8 cellular contexts compared by ENCODE assay signal in genomic region chr19:48490980-48491792, GRCh38. TPM values are rescaled to one million over a fixed set of nuclear protein-coding genes. Genes with fewer than 3 reads are reported as not detected.
A peak's percentile ranks its signal among the peaks of the same experiment; 100 is the strongest.
DNase-seq lines count a peak whose midpoint lies in the region; ATAC-seq and TF ChIP-seq lines count a peak whose summit lies in the region.

No MANE protein-coding gene starts in this region.

- H3K79me2 ChIP-seq in Loucy (ENCODE audit: insufficient read depth, low read length) = no peaks in the 10 kb centered on the region

- no peaks in the 10 kb centered on the region for H3K9me3 ChIP-seq in Loucy (ENCODE audit: insufficient read depth, low read depth, low read length)

- H3F3A ChIP-seq in Loucy (ENCODE audit: low read depth) = no peaks in the 10 kb centered on the region

- H3K9me2 ChIP-seq in Loucy (replicated peaks; ENCODE audit: low read depth, low read length) = no peaks in the 10 kb centered on the region

- H2AFZ ChIP-seq in Loucy (ENCODE audit: low read length) = no peak overlapping the region

- ATAC-seq in GM18511 (IDR thresholded peaks at IDR 0.05; ENCODE audit: unreplicated experiment) = no peak

- H3K9ac ChIP-seq in Loucy (ENCODE audit: low read depth, low read length, poor library complexity, severe bottlenecking) = no peak overlapping the region

- H3K4me2 ChIP-seq in Loucy (ENCODE audit: low read depth, low read length, poor library complexity, severe bottlenecking) = peak overlapping the region; percentile 66

- peak; percentile 39 for DNase-seq in COR-L47 (lab: John Stamatoyannopoulos, UW)
- DNase-seq in activated CD4-positive, alpha-beta T cell treated with anti-CD3 and anti-CD28 coated beads for 4 hours = peak; percentile 55 to 70
- DNase-seq in effector CD4-positive, alpha-beta T cell = peak; percentile 54
- DNase-seq in stimulated activated CD4-positive, alpha-beta T cell treated with anti-CD3 and anti-CD28 coated beads, Interleukin-1b, Interleukin-23, amount 100 ng/mL, for 48 hours = peak; percentile 43
- no peak for DNase-seq in NK-92 treated with Interleukin-12 subunit alpha and Interleukin-12 subunit beta, amount 100 ng/mL, for 24 hours (lab: John Stamatoyannopoulos, UW)
- no peak for DNase-seq in mesenteric fat pad (ENCODE audit: low spot score)

- peaks cover 18% of the 10 kb centered on the region for H3K4me1 ChIP-seq in Loucy (ENCODE audit: insufficient read depth, low read length, poor library complexity, severe bottlenecking)

- peak overlapping the region; percentile 43 for H3K4me3 ChIP-seq in Loucy (ENCODE audit: low read length, poor library complexity, severe bottlenecking)

- H3K27me3 ChIP-seq in Loucy (ENCODE audit: insufficient read depth, low read length, poor library complexity, severe bottlenecking) = no peaks in the 10 kb centered on the region

- H4K20me1 ChIP-seq in Loucy (ENCODE audit: insufficient read depth, low read length, poor library complexity, severe bottlenecking) = no peaks in the 10 kb centered on the region

- TF ChIP-seq CTCF in Loucy (conservative IDR thresholded peaks at IDR 0.05; ENCODE audit: low read length) = no peak

- H3K36me3 ChIP-seq in Loucy (ENCODE audit: insufficient read depth, low read length) = no peaks in the 10 kb centered on the region

RNA-seq across cellular contexts. Expression of gene LMTK3, which starts 20.4 kb away (rescaled TPM):
- total RNA-seq in mesenteric fat pad = 0.45 TPM

RNA-seq across cellular contexts. Expression of gene CYTH2, which starts 22.0 kb away (rescaled TPM):
- total RNA-seq in mesenteric fat pad = 34.9 TPM

RNA-seq across cellular contexts. Expression of gene KCNJ14, which starts 35.8 kb away (rescaled TPM):
- total RNA-seq in mesenteric fat pad = 1.0 TPM

RNA-seq across cellular contexts. Expression of gene GRWD1, which starts 45.4 kb away (rescaled TPM):
- 39.0 TPM for total RNA-seq in mesenteric fat pad

Comparison
In these comparisons a context has a peak if more than half of its experiments do, and no peak if none do; other contexts are left out.
1. DNase-seq: peak in COR-L47 (single experiment), activated CD4-positive, alpha-beta T cell treated with anti-CD3 and anti-CD28 coated beads for 4 hours (2 of 2), effector CD4-positive, alpha-beta T cell (single experiment) and stimulated activated CD4-positive, alpha-beta T cell treated with anti-CD3 and anti-CD28 coated beads, Interleukin-1b, Interleukin-23, amount 100 ng/mL, for 48 hours (single experiment); none in NK-92 treated with Interleukin-12 subunit alpha and Interleukin-12 subunit beta, amount 100 ng/mL, for 24 hours (single experiment) and mesenteric fat pad (single experiment).